ENCODE assay signal across 1 cellular context in the genomic region with DNA sequence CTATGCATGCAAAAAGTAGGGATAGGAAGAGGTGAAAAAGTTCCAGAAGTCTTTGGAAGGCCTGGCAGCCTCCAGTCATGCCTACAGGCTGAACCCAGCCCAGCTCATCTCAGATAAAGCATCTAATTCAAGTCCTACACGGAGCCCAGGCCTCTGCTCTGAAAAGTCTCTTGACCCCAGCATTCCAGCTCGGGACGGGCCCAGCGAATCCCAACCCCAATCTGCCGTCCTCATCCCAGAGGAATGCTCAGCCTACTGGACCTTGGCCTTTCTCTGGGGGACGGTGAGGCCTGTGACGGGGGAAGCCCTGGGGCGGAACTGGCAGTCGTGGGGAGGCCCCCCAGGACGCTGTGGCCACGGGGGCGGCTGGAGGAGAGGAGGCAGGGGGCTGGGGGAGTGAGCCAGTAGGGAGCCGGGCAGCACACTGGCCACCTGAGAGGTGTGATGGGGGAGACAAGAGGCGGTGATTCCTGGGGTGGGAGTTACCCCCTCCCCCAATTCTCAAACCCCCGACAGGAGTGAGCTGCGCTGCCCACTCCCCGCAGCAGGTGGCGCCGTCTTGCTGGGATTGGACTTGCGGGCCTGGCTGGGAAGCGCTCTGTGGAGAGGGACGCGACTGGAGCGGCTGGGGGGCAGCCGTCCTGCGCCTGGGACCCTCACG.
A peak's percentile ranks its signal among the peaks of the same experiment; 100 is the strongest.
TF ChIP-seq lines count a peak whose summit lies in the region.

No MANE protein-coding gene starts in this region.

TF ChIP-seq in WTC11, 78 proteins besides CTCF, POLR2A, EP300 and RAD21 (continued from another document):
- TF ChIP-seq, protein P1, sequence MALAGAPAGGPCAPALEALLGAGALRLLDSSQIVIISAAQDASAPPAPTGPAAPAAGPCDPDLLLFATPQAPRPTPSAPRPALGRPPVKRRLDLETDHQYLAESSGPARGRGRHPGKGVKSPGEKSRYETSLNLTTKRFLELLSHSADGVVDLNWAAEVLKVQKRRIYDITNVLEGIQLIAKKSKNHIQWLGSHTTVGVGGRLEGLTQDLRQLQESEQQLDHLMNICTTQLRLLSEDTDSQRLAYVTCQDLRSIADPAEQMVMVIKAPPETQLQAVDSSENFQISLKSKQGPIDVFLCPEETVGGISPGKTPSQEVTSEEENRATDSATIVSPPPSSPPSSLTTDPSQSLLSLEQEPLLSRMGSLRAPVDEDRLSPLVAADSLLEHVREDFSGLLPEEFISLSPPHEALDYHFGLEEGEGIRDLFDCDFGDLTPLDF (CRISPR knock-in tag; IDR thresholded peaks at IDR 0.05): 0 out of 2 replicates have a peak, but pooled peaks have one; percentile 20
- peak; percentile 55; the same call in 1 of the 2 replicates for TF ChIP-seq FOXP1 (CRISPR knock-in tag; IDR thresholded peaks at IDR 0.05; ENCODE audit: borderline replicate concordance)
- TF ChIP-seq, protein P2, sequence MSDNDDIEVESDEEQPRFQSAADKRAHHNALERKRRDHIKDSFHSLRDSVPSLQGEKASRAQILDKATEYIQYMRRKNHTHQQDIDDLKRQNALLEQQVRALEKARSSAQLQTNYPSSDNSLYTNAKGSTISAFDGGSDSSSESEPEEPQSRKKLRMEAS (CRISPR knock-in tag; IDR thresholded peaks at IDR 0.05): 0 out of 2 replicates have a peak, but pooled peaks have one; percentile 41
- TF ChIP-seq GRHL2 (CRISPR knock-in tag; IDR thresholded peaks at IDR 0.05; ENCODE audit: insufficient replicate concordance, severe bottlenecking): no peak
- 0 out of 2 replicates have a peak, but pooled peaks have one; percentile 27 for TF ChIP-seq ELF4 (CRISPR knock-in tag; IDR thresholded peaks at IDR 0.05; ENCODE audit: low read depth)
- TF ChIP-seq, protein P3, sequence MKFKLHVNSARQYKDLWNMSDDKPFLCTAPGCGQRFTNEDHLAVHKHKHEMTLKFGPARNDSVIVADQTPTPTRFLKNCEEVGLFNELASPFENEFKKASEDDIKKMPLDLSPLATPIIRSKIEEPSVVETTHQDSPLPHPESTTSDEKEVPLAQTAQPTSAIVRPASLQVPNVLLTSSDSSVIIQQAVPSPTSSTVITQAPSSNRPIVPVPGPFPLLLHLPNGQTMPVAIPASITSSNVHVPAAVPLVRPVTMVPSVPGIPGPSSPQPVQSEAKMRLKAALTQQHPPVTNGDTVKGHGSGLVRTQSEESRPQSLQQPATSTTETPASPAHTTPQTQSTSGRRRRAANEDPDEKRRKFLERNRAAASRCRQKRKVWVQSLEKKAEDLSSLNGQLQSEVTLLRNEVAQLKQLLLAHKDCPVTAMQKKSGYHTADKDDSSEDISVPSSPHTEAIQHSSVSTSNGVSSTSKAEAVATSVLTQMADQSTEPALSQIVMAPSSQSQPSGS (CRISPR knock-in tag; IDR thresholded peaks at IDR 0.05; ENCODE audit: borderline replicate concordance, low read depth): no peak
- 0 out of 2 replicates have a peak, but pooled peaks have one; percentile 37 for TF ChIP-seq CREM (CRISPR knock-in tag; IDR thresholded peaks at IDR 0.05)
